In the genomic region with DNA sequence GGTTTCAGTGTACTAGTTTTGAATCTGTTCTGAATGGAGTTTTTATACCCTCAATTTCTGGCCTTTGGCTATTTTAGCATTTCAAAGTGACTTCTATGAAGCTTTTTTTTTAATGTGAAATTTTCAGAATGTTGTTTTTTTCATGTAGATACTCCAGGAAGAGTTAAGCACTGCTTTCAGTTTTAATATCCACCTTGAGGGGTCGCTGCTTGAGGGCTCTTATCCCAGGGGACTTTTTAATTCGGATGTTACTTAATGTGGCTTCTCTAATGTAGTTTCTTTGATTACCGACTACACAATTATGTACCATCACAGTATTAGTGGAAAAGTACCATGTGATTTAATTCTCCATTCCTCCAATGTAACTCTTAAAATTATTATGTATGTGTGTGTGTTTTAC, we compare ENCODE assay signal across 9 cellular contexts. TPM values are rescaled to one million over a fixed set of nuclear protein-coding genes. Genes with fewer than 3 reads are reported as not detected.
DNase-seq lines count a peak whose midpoint lies in the region; FAIRE-seq and TF ChIP-seq lines count a peak whose summit lies in the region.
"Had no signal": no experiment of that assay in that cellular context is flagged by ENCODE, and none has a peak within 500 bp of the region (broad histone marks: within the 10 kb centered on the region; RNA-seq: fewer than 3 reads in every experiment).

No MANE protein-coding gene starts in this region.

- H3K14ac ChIP-seq in H1 (ENCODE audit: insufficient read length), result no peak overlapping the region

- H4K5ac ChIP-seq in H1 (ENCODE audit: insufficient read length, low read depth, low read length), result no peak overlapping the region

- no peaks in the 10 kb centered on the region for H3K79me1 ChIP-seq in H1 (ENCODE audit: low read depth, low read length)

- 50% methylated on average over 3 of the region's 3 CpGs; no CpG with 5 or more reads in 1 of the 2 experiments for WGBS in H1 (ENCODE audit: extremely low coverage in 1 of 2, insufficient coverage in 1 of 2, insufficient read length in 1 of 2, insufficient replicate concordance in 2 of 2, low coverage in 1 of 2, low lambda C conversion rate in 2 of 2, missing lambda C conversion rate in 1 of 2), 2 experiments

- no peaks in the 10 kb centered on the region for H3K27me3 Mint-ChIP-seq in activated CD4-positive, alpha-beta T cell treated with anti-CD3 and anti-CD28 coated beads, Interleukin-2, amount 10 ng/mL, durations not matched to agents 24 days and 14 days
- no peaks in the 10 kb centered on the region for H3K27me3 Mint-ChIP-seq in osteocyte (ENCODE audit: unreplicated experiment)
- peaks cover 1% of the 10 kb centered on the region for H3K27me3 Mint-ChIP-seq in T-helper 2 cell treated with Interferon-gamma antibody and Interleukin-4, amounts not matched to agents 5 μg/mL and 100 μg/mL, for 36 hours (ENCODE audit: low read depth)

- TF ChIP-seq EP300 in H1 (IDR thresholded peaks at IDR 0.05; ENCODE audit: borderline replicate concordance in 1 of 2, low read depth in 2 of 2, low read length in 2 of 2), result no peak

- H3K4me1 ChIP-seq in OCI-LY1 (ENCODE audit: insufficient read depth, low read length, severe bottlenecking) (no peaks in the 10 kb centered on the region), H1 (replicated peaks in 1 of 4; ENCODE audit: control insufficient read depth in 3 of 4, insufficient read depth in 4 of 4, low read length in 3 of 4) (peaks cover 0 to 10% (median 3%) of the 10 kb centered on the region in 4 experiments; a peak in 6 of 7 replicates)

- H3K9me2 ChIP-seq in OCI-LY1 (ENCODE audit: low read depth, low read length), result no peaks in the 10 kb centered on the region

- H3K23ac ChIP-seq in H1 (ENCODE audit: insufficient read length), result no peak overlapping the region

- intact Hi-C loops in activated CD4-positive, alpha-beta T cell treated with anti-CD3 and anti-CD28 coated beads, Interleukin-2, amount 10 ng/mL, durations not matched to agents 24 days and 14 days (cut with micrococcal nuclease), result loop anchor here (10.0 kb wide), 1 partner anchor 415 kb away; no protein-coding TSS in a partner anchor

- H3K36me3 ChIP-seq in OCI-LY1 (ENCODE audit: insufficient read depth, low read length) (no peaks in the 10 kb centered on the region), H1 (ENCODE audit: control insufficient read depth in 2 of 4, insufficient read depth in 4 of 4, low read length in 3 of 4) (no peaks in the 10 kb centered on the region)

- CTCF ChIA-PET in H1 (lab: Charles Lee; ENCODE audit: partially characterized antibody), result interaction anchor here (0.7 to 2.5 kb wide), 20 partner anchors 9 to 352 kb away, joined by 3 to 14 read pairs (median 3); a partner anchor contains a TSS

- H3K18ac ChIP-seq in H1 (ENCODE audit: extremely low read depth, low read length), result no peak overlapping the region

- H2AFZ ChIP-seq in OCI-LY1 (ENCODE audit: low read length) (no peak overlapping the region), H1 (ENCODE audit: low read length) (no peak overlapping the region)

- H2BK20ac ChIP-seq in H1 (ENCODE audit: low read length), result no peak overlapping the region

- no peak overlapping the region for H3K27ac Mint-ChIP-seq in activated CD4-positive, alpha-beta T cell treated with anti-CD3 and anti-CD28 coated beads, Interleukin-2, amount 10 ng/mL, durations not matched to agents 24 days and 14 days
- H3K27ac Mint-ChIP-seq in osteocyte (ENCODE audit: unreplicated experiment), result no peak overlapping the region
- no peak overlapping the region for H3K27ac Mint-ChIP-seq in T-helper 2 cell treated with Interferon-gamma antibody and Interleukin-4, amounts not matched to agents 5 μg/mL and 100 μg/mL, for 36 hours

- no peak overlapping the region for H4K8ac ChIP-seq in H1 (ENCODE audit: extremely low read depth, insufficient read depth, low read length)

- H3K27me3 ChIP-seq in OCI-LY1 (ENCODE audit: insufficient read depth, low read length) (no peaks in the 10 kb centered on the region), H1 (replicated peaks in 1 of 4; ENCODE audit: control insufficient read depth in 3 of 4, extremely low read depth in 1 of 4, insufficient read depth in 3 of 4, low read length in 3 of 4) (peaks cover 0 to 20% (median 15%) of the 10 kb centered on the region in 4 experiments; a peak in 6 of 7 replicates)

- no peak overlapping the region for H3K56ac ChIP-seq in H1 (replicated peaks; ENCODE audit: insufficient read length, low read depth, low read length)

- H3K36me3 Mint-ChIP-seq in activated CD4-positive, alpha-beta T cell treated with anti-CD3 and anti-CD28 coated beads, Interleukin-2, amount 10 ng/mL, durations not matched to agents 24 days and 14 days (ENCODE audit: low read depth), result peaks cover 40% of the 10 kb centered on the region
- H3K36me3 Mint-ChIP-seq in osteocyte (ENCODE audit: unreplicated experiment), result peaks cover 28% of the 10 kb centered on the region
- peaks cover 55% of the 10 kb centered on the region for H3K36me3 Mint-ChIP-seq in T-helper 2 cell treated with Interferon-gamma antibody and Interleukin-4, amounts not matched to agents 5 μg/mL and 100 μg/mL, for 36 hours (ENCODE audit: low read depth)

- no peak for DNase-seq in activated CD4-positive, alpha-beta T cell treated with anti-CD3 and anti-CD28 coated beads, Interleukin-2, amount 10 ng/mL, durations not matched to agents 24 days and 14 days
- no peak for DNase-seq in activated CD4-positive, alpha-beta T cell treated with anti-CD3 and anti-CD28 coated beads for 4 hours
- DNase-seq in H1 (ENCODE audit: low read depth in 1 of 2, low spot score in 2 of 2) (no peak), osteocyte (ENCODE audit: extremely low spot score, unreplicated experiment) (no peak), midbrain (lab: John Stamatoyannopoulos, UW) (no peak), coronary artery (ENCODE audit: low spot score) (no peak)
- no peak for DNase-seq in T-helper 2 cell treated with Interferon-gamma antibody and Interleukin-4, amounts not matched to agents 5 μg/mL and 100 μg/mL, for 36 hours (ENCODE audit: low spot score)
- DNase-seq: Caco-2 had no signal

- no peak for TF ChIP-seq POLR2A in H1 (IDR thresholded peaks at IDR 0.05; ENCODE audit: control extremely low read depth in 1 of 2, low read depth in 2 of 2, low read length in 2 of 2)

- peaks cover 6% of the 10 kb centered on the region; the same call in 1 of the 2 replicates for H3K23me2 ChIP-seq in H1 (ENCODE audit: low read depth, low read length)

- H2BK12ac ChIP-seq in H1 (ENCODE audit: low read depth, low read length), result no peak overlapping the region

- no peak overlapping the region for H2BK15ac ChIP-seq in H1 (ENCODE audit: low read length)

- TF ChIP-seq CTCF in OCI-LY1 (IDR thresholded peaks at IDR 0.05; ENCODE audit: low read length), result peak; percentile 13; the same call in 1 of the 2 replicates
- peak in 2 of 3 experiments; percentile 43 to 57; a peak in 2 of 4 replicates for TF ChIP-seq CTCF in H1 (IDR thresholded peaks at IDR 0.05; ENCODE audit: control extremely low read depth in 1 of 3, insufficient read depth in 1 of 3, low read depth in 1 of 3, low read length in 3 of 3)
- peak; percentile 55 for TF ChIP-seq CTCF in osteocyte (IDR thresholded peaks at IDR 0.05)
- no peak for TF ChIP-seq CTCF in coronary artery (IDR thresholded peaks at IDR 0.05)

- H3K4me3 ChIP-seq in OCI-LY1 (ENCODE audit: low read depth, low read length, poor library complexity, severe bottlenecking) (no peak overlapping the region), H1 (ENCODE audit: extremely low read depth in 1 of 4, insufficient read depth in 2 of 4, low read depth in 3 of 4, low read length in 4 of 4) (no peak overlapping the region), coronary artery (no peak overlapping the region)

- no peaks in the 10 kb centered on the region for H3K9me3 ChIP-seq in OCI-LY1 (ENCODE audit: low read length)
- no peaks in the 10 kb centered on the region for H3K9me3 ChIP-seq in H1 (ENCODE audit: insufficient read depth in 2 of 2, low read depth in 1 of 2, low read length in 1 of 2)
- H3K9me3 ChIP-seq: Caco-2 had no signal

- no peaks in the 10 kb centered on the region for H3K9me3 Mint-ChIP-seq in activated CD4-positive, alpha-beta T cell treated with anti-CD3 and anti-CD28 coated beads, Interleukin-2, amount 10 ng/mL, durations not matched to agents 24 days and 14 days
- no peaks in the 10 kb centered on the region for H3K9me3 Mint-ChIP-seq in osteocyte (ENCODE audit: unreplicated experiment)
- no peaks in the 10 kb centered on the region for H3K9me3 Mint-ChIP-seq in T-helper 2 cell treated with Interferon-gamma antibody and Interleukin-4, amounts not matched to agents 5 μg/mL and 100 μg/mL, for 36 hours

- H4K20me1 ChIP-seq in OCI-LY1 (ENCODE audit: insufficient read depth, low read length) (no peaks in the 10 kb centered on the region), H1 (replicated peaks in 1 of 2; ENCODE audit: control insufficient read depth in 1 of 2, insufficient read depth in 2 of 2, low read length in 2 of 2) (no peaks in the 10 kb centered on the region)

- FAIRE-seq in H1 (lab: Jason Lieb, UNC), result peak; percentile 55

- H3K4me2 ChIP-seq in OCI-LY1 (ENCODE audit: low read length) (no peak overlapping the region), H1 (ENCODE audit: insufficient read depth in 1 of 2, low read depth in 2 of 2, low read length in 2 of 2) (no peak overlapping the region)

- H2BK5ac ChIP-seq in H1 (ENCODE audit: low read depth, low read length), result no peak overlapping the region

- no peak overlapping the region for H3K4ac ChIP-seq in H1 (replicated peaks; ENCODE audit: insufficient read length, low read depth, low read length)

- H3F3A ChIP-seq in OCI-LY1 (ENCODE audit: insufficient read depth, low read length), result no peaks in the 10 kb centered on the region

- TF ChIP-seq RAD21 in H1 (IDR thresholded peaks at IDR 0.05 in 1 of 2, conservative IDR thresholded peaks at IDR 0.05 in 1 of 2; ENCODE audit: low read depth in 2 of 2, low read length in 2 of 2), result peak; percentile 32 to 46; a peak in 3 of 4 replicates

- no peak overlapping the region for H3K27ac ChIP-seq in OCI-LY1 (ENCODE audit: low read depth, low read length, poor library complexity, severe bottlenecking)
- no peak overlapping the region for H3K27ac ChIP-seq in H1 (ENCODE audit: low read depth, low read length)
- H3K27ac ChIP-seq in coronary artery, result no peak overlapping the region

- H2BK120ac ChIP-seq in H1 (replicated peaks; ENCODE audit: low read depth, low read length), result no peak overlapping the region

- peaks cover 33% of the 10 kb centered on the region for H3K4me1 Mint-ChIP-seq in activated CD4-positive, alpha-beta T cell treated with anti-CD3 and anti-CD28 coated beads, Interleukin-2, amount 10 ng/mL, durations not matched to agents 24 days and 14 days
- peaks cover 35% of the 10 kb centered on the region for H3K4me1 Mint-ChIP-seq in osteocyte (ENCODE audit: unreplicated experiment)
- H3K4me1 Mint-ChIP-seq in T-helper 2 cell treated with Interferon-gamma antibody and Interleukin-4, amounts not matched to agents 5 μg/mL and 100 μg/mL, for 36 hours (ENCODE audit: low read depth), result peaks cover 36% of the 10 kb centered on the region

- H3K4me3 Mint-ChIP-seq in activated CD4-positive, alpha-beta T cell treated with anti-CD3 and anti-CD28 coated beads, Interleukin-2, amount 10 ng/mL, durations not matched to agents 24 days and 14 days, result peak overlapping the region; percentile 34
- H3K4me3 Mint-ChIP-seq in osteocyte (ENCODE audit: unreplicated experiment), result no peak overlapping the region
- H3K4me3 Mint-ChIP-seq in T-helper 2 cell treated with Interferon-gamma antibody and Interleukin-4, amounts not matched to agents 5 μg/mL and 100 μg/mL, for 36 hours, result no peak overlapping the region

- H3K79me2 ChIP-seq in OCI-LY1 (ENCODE audit: insufficient read depth, low read length) (no peaks in the 10 kb centered on the region), H1 (ENCODE audit: control insufficient read depth in 1 of 2, insufficient read depth in 2 of 2, low read length in 2 of 2) (no peaks in the 10 kb centered on the region)

- POLR2A ChIA-PET in H1 (lab: Charles Lee; ENCODE audit: partially characterized antibody), result no interaction called here

- no peak overlapping the region for H3K9ac ChIP-seq in OCI-LY1 (ENCODE audit: low read length)
- H3K9ac ChIP-seq in H1 (replicated peaks in 1 of 4; ENCODE audit: extremely low read depth in 1 of 4, low read depth in 3 of 4, low read length in 3 of 4), result no peak overlapping the region

- H2AK5ac ChIP-seq in H1 (ENCODE audit: low read depth, low read length), result no peak overlapping the region

- H4K91ac ChIP-seq in H1 (replicated peaks; ENCODE audit: insufficient read length, low read length), result no peak overlapping the region

RNA-seq across cellular contexts. Expression of a gene that starts 5.2 kb away (rescaled TPM):
- total RNA-seq in activated CD4-positive, alpha-beta T cell treated with anti-CD3 and anti-CD28 coated beads, Interleukin-2, amount 10 ng/mL, durations not matched to agents 24 days and 14 days, result 8.5 and 9.5 TPM in 2 replicates
- 2.6 TPM in 2 replicates for total RNA-seq in H1 (2021; fragmentation: NEBNext Ultra II Directional; extraction: Animal tissue kit (Norgen Biotek cat#: 25700))
- 0.55 and 0.94 TPM in 2 replicates for polyA plus RNA-seq in H1 (2011; rRNA removed)
- 1.1 TPM for polyA plus RNA-seq in H1 (2011; cell fraction: cytosol; rRNA removed)
- 0.46 TPM for polyA plus RNA-seq in H1 (2011; cell fraction: nucleus; rRNA removed)
- 1.1 to 1.9 TPM (median 1.2 TPM) in 4 replicates for polyA plus RNA-seq in H1 (2012, experiment 1 of 2)
- polyA plus RNA-seq in H1 (2012, experiment 2 of 2), result 0.20 TPM
- polyA plus RNA-seq in H1 (2013, experiment 1 of 2), result 1.7 TPM
- polyA plus RNA-seq in H1 (2013, experiment 2 of 2), result 1.6 TPM
- polyA minus RNA-seq in H1 (2011; rRNA and poly(A)+ RNA removed), result 1.2 and 2.5 TPM in 2 replicates
- 1.2 TPM for polyA minus RNA-seq in H1 (2011; cell fraction: cytosol; rRNA and poly(A)+ RNA removed)
- 2.4 TPM for polyA minus RNA-seq in H1 (2011; cell fraction: nucleus; rRNA and poly(A)+ RNA removed)
- 22.5 and 22.7 TPM in 2 replicates for total RNA-seq in osteocyte

RNA-seq across cellular contexts. Expression of a gene that starts 27.1 kb away (rescaled TPM):
- total RNA-seq in activated CD4-positive, alpha-beta T cell treated with anti-CD3 and anti-CD28 coated beads, Interleukin-2, amount 10 ng/mL, durations not matched to agents 24 days and 14 days, result 0.58 and 1.0 TPM in 2 replicates
- total RNA-seq in H1 (2021; fragmentation: NEBNext Ultra II Directional; extraction: Animal tissue kit (Norgen Biotek cat#: 25700)), result 1.5 and 1.8 TPM in 2 replicates
- 0.36 and 0.94 TPM in 2 replicates for polyA plus RNA-seq in H1 (2011; rRNA removed)
- polyA plus RNA-seq in H1 (2011; cell fraction: cytosol; rRNA removed), result 1.3 TPM
- 0.40 TPM for polyA plus RNA-seq in H1 (2011; cell fraction: nucleus; rRNA removed)
- polyA plus RNA-seq in H1 (2012, experiment 1 of 2), result 1.6 to 2.0 TPM (median 1.6 TPM) in 4 replicates
- 0.07 TPM for polyA plus RNA-seq in H1 (2012, experiment 2 of 2)
- polyA plus RNA-seq in H1 (2013, experiment 1 of 2), result 2.2 TPM
- polyA plus RNA-seq in H1 (2013, experiment 2 of 2), result 2.2 TPM
- 0.50 and 0.98 TPM in 2 replicates for polyA minus RNA-seq in H1 (2011; rRNA and poly(A)+ RNA removed)
- polyA minus RNA-seq in H1 (2011; cell fraction: cytosol; rRNA and poly(A)+ RNA removed), result 1.5 TPM
- 0.20 TPM for polyA minus RNA-seq in H1 (2011; cell fraction: nucleus; rRNA and poly(A)+ RNA removed)
- total RNA-seq in osteocyte, result 20.4 and 21.5 TPM in 2 replicates

RNA-seq across cellular contexts. Expression of a gene that starts 41.7 kb away (rescaled TPM):
- total RNA-seq in activated CD4-positive, alpha-beta T cell treated with anti-CD3 and anti-CD28 coated beads, Interleukin-2, amount 10 ng/mL, durations not matched to agents 24 days and 14 days, result not detected in 2 replicates
- not detected in 2 replicates for total RNA-seq in H1 (2021; fragmentation: NEBNext Ultra II Directional; extraction: Animal tissue kit (Norgen Biotek cat#: 25700))
- polyA plus RNA-seq in H1 (2011; rRNA removed), result not detected in 2 replicates
- polyA plus RNA-seq in H1 (2011; cell fraction: cytosol; rRNA removed), result not detected
- polyA plus RNA-seq in H1 (2011; cell fraction: nucleus; rRNA removed), result not detected
- polyA plus RNA-seq in H1 (2012, experiment 1 of 2), result not detected in 4 replicates
- not detected for polyA plus RNA-seq in H1 (2012, experiment 2 of 2)
- not detected for polyA plus RNA-seq in H1 (2013, experiment 1 of 2)
- polyA plus RNA-seq in H1 (2013, experiment 2 of 2), result not detected
- not detected in 2 replicates for polyA minus RNA-seq in H1 (2011; rRNA and poly(A)+ RNA removed)
- polyA minus RNA-seq in H1 (2011; cell fraction: cytosol; rRNA and poly(A)+ RNA removed), result not detected
- polyA minus RNA-seq in H1 (2011; cell fraction: nucleus; rRNA and poly(A)+ RNA removed), result not detected
- not detected in 2 replicates for total RNA-seq in osteocyte
- total RNA-seq: Caco-2 had no signal
